Comparison of ENCODE assay signal across 9 cellular contexts in the genomic region with DNA sequence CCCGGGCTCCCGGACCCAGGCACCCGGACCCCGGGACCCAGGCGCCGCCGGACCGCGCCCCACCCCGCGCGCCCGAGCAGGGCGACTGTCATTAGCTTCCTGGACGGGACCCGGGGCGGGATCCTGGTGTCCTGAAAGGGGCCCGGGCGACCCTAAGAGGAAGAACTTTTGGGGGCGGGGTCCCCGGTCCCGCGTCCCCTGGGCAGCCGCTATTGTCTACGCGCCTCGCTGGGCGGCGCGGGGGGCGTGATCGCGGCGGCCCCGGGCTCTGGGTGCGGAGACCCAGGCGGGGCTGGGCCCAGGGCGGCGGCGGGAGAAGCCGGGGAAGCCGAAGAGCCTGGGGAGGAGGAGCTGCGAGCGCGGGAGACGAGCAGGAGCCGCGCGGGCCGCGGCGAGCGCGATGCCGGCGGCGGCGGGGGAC. TPM values are rescaled to one million over a fixed set of nuclear protein-coding genes. Genes with fewer than 3 reads are reported as not detected.
A peak's percentile ranks its signal among the peaks of the same experiment; 100 is the strongest.
DNase-seq lines count a peak whose midpoint lies in the region; ATAC-seq lines count a peak whose summit lies in the region.
"Had no signal": no experiment of that assay in that cellular context is flagged by ENCODE, and none has a peak within 500 bp of the region (broad histone marks: within the 10 kb centered on the region; RNA-seq: fewer than 3 reads in every experiment).

No MANE protein-coding gene starts in this region.

- peak; percentile 39 for ATAC-seq in stimulated activated naive CD8-positive, alpha-beta T cell treated with anti-CD3 and anti-CD28 coated beads, Interleukin-15, Interleukin-2, amounts not matched to agents 100 U/mL and 50 U/mL, for 24 hours
- ATAC-seq in HG03045 (IDR thresholded peaks at IDR 0.05; ENCODE audit: unreplicated experiment) (no peak), HG03469 (IDR thresholded peaks at IDR 0.05; ENCODE audit: unreplicated experiment) (no peak)

- peaks cover 25% of the 10 kb centered on the region for H3K4me1 ChIP-seq in SJSA1 (replicated peaks)
- H3K4me1 ChIP-seq in iPS-18a (ENCODE audit: control insufficient read depth, low read depth, low read length) = peaks cover 22% of the 10 kb centered on the region

- H3K27me3 ChIP-seq in SJSA1 (replicated peaks) (no peaks in the 10 kb centered on the region), iPS-18a (ENCODE audit: control insufficient read depth, insufficient read depth, low read length) (peaks cover 34% of the 10 kb centered on the region)

- peaks cover 37% of the 10 kb centered on the region for H3K36me3 ChIP-seq in SJSA1
- H3K36me3 ChIP-seq in iPS-18a (ENCODE audit: control insufficient read depth, low read depth, low read length) = no peaks in the 10 kb centered on the region

- H3K4me3 ChIP-seq in SJSA1 = peak overlapping the region; percentile 94
- peak overlapping the region; percentile 72 for H3K4me3 ChIP-seq in iPS-18a (ENCODE audit: low read length)

- H3K9me3 ChIP-seq in SJSA1 (replicated peaks) (peaks cover 3% of the 10 kb centered on the region; the same call in 1 of the 2 replicates), iPS-18a (ENCODE audit: control insufficient read depth, low read depth, low read length) (no peaks in the 10 kb centered on the region)

- peak; percentile 32 for DNase-seq in NCI-H1436 (lab: John Stamatoyannopoulos, UW)
- no peak for DNase-seq in NCI-H1436 treated with DMSO at 0.1 percent for 48 hours (lab: John Stamatoyannopoulos, UW)
- DNase-seq in SJSA1 (ENCODE audit: low read depth in 1 of 2, low spot score in 2 of 2) = peak in 1 of 2 experiments; percentile 53
- peak; percentile 14 for DNase-seq in stimulated activated naive CD8-positive, alpha-beta T cell treated with anti-CD3 and anti-CD28 coated beads, Interleukin-15, Interleukin-2, amounts not matched to agents 100 U/mL and 50 U/mL, for 24 hours
- DNase-seq in dedifferentiated amniotic fluid mesenchymal stem cell (ENCODE audit: extremely low spot score) = no peak

- H3K9ac ChIP-seq in iPS-18a (ENCODE audit: low read length) = peak overlapping the region; percentile 48

- H3K27ac ChIP-seq in SJSA1 (peak overlapping the region; percentile 77), iPS-18a (ENCODE audit: low read length) (no peak overlapping the region)

RNA-seq across cellular contexts. Expression of a gene that starts 0.5 kb away (rescaled TPM):
- total RNA-seq in SJSA1 (2014; rRNA removed; shearing (Covaris generic)) = 13.6 and 17.7 TPM in 2 replicates
- total RNA-seq: CD4-positive, CD25-positive, alpha-beta regulatory T cell had no signal

Comparison
In these comparisons a context has a peak if more than half of its experiments do, and no peak if none do; other contexts are left out.
1. DNase-seq: peak in NCI-H1436 (single experiment) and stimulated activated naive CD8-positive, alpha-beta T cell treated with anti-CD3 and anti-CD28 coated beads, Interleukin-15, Interleukin-2, amounts not matched to agents 100 U/mL and 50 U/mL, for 24 hours (single experiment); none in NCI-H1436 treated with DMSO at 0.1 percent for 48 hours (single experiment) and dedifferentiated amniotic fluid mesenchymal stem cell (single experiment).